In the genomic region with DNA sequence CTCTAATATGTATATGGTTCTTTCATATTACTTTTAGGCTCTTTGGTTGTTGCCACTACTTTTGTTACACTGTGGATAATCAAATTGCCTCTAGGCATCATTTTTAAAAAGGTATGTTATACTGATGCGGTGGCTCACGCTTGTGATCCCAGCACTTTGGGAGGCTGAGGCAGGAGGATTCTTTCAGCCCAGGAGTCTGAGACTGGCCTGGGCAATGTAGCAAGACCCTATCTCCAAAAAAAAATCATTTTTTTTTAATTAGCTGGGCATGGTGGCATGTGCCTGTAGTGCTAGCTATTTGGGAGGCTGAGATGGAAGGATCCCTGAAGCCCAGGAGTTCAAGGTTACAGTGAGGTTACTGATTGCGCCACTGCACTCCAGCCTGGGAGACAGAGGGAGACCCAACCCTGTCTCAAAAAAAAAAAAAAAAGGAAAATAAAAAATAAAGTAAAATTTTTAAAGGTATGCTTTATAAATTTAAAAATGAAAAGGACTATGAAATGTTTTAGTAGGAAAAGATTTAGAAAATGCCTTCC, we compare ENCODE assay signal across 25 cellular contexts. TPM values are rescaled to one million over a fixed set of nuclear protein-coding genes. Genes with fewer than 3 reads are reported as not detected.
"Had no signal": no experiment of that assay in that cellular context is flagged by ENCODE, and none has a peak within 500 bp of the region (broad histone marks: within the 10 kb centered on the region; RNA-seq: fewer than 3 reads in every experiment).

No MANE protein-coding gene starts in this region.

- ATAC-seq: activated CD8-positive, alpha-beta T cell treated with anti-CD3 and anti-CD28 coated beads, Interleukin-2, amount 10 ng/mL, durations not matched to agents 7 days and 5 days; gastroesophageal sphincter; mucosa of descending colon; stimulated activated naive CD8-positive, alpha-beta T cell treated with anti-CD3 and anti-CD28 coated beads, Interleukin-15, Interleukin-2, amounts not matched to agents 100 U/mL and 50 U/mL, for 24 hours; T-cell; upper lobe of right lung had no signal

- H3K27ac Mint-ChIP-seq: activated CD8-positive, alpha-beta T cell treated with anti-CD3 and anti-CD28 coated beads, Interleukin-2, amount 10 ng/mL, durations not matched to agents 7 days and 5 days; activated naive CD8-positive, alpha-beta T cell; activated T-helper 1 cell treated with anti-CD3 and anti-CD28 coated beads, Interleukin-12 subunit alpha, Interleukin-12 subunit beta, Interleukin-2, Interleukin-4 antibody, amounts not matched to agents 30 ng/mL and 10 ng/mL and 1 ng/mL, durations not matched to agents 14 hours and 24 hours and 36 hours; T-cell; T-helper 2 cell treated with Interferon-gamma antibody and Interleukin-4, amounts not matched to agents 5 μg/mL and 100 μg/mL, for 36 hours had no signal

- H3K4me1 Mint-ChIP-seq: T-cell had no signal

- H3K27me3 Mint-ChIP-seq: activated naive CD8-positive, alpha-beta T cell; progenitor cell of endocrine pancreas had no signal

- H3K27ac ChIP-seq: ascending aorta, breast epithelium, epithelial cell of prostate, gastroesophageal sphincter, thyroid gland, upper lobe of right lung, VCaP had no signal

- DNase-seq: activated CD4-positive, alpha-beta T cell treated with anti-CD3 and anti-CD28 coated beads for 1 hour; activated CD4-positive, alpha-beta T cell treated with anti-CD3 and anti-CD28 coated beads, Interleukin-2, amount 50 U/mL, for 1 hour; activated CD8-positive, alpha-beta T cell treated with anti-CD3 and anti-CD28 coated beads, Interleukin-2, amount 10 ng/mL, durations not matched to agents 7 days and 5 days; adrenal gland; cerebellar nuclear complex; cortex of kidney; head of caudate nucleus; islet precursor cell; left cardiac atrium; mucosa of descending colon; stimulated activated CD4-positive, alpha-beta T cell treated with anti-CD3 and anti-CD28 coated beads, Interleukin-4, amount 100 ng/mL, for 24 hours; stimulated activated naive CD8-positive, alpha-beta T cell treated with anti-CD3 and anti-CD28 coated beads, Interleukin-15, Interleukin-2, amounts not matched to agents 100 U/mL and 50 U/mL, for 24 hours; T-cell; thyroid gland; upper lobe of right lung had no signal

- H3K27me3 ChIP-seq: adrenal gland, ascending aorta, breast epithelium, gastroesophageal sphincter, thyroid gland, upper lobe of right lung had no signal

- H3K4me3 ChIP-seq: ascending aorta, breast epithelium, gastroesophageal sphincter, mucosa of descending colon, thyroid gland, upper lobe of right lung had no signal

- H3K4me3 Mint-ChIP-seq: activated CD8-positive, alpha-beta T cell treated with anti-CD3 and anti-CD28 coated beads, Interleukin-2, amount 10 ng/mL, durations not matched to agents 7 days and 5 days; activated naive CD8-positive, alpha-beta T cell; activated T-helper 1 cell treated with anti-CD3 and anti-CD28 coated beads, Interleukin-12 subunit alpha, Interleukin-12 subunit beta, Interleukin-2, Interleukin-4 antibody, amounts not matched to agents 30 ng/mL and 10 ng/mL and 1 ng/mL, durations not matched to agents 14 hours and 24 hours and 36 hours; neural crest cell; T-cell; T-helper 2 cell treated with Interferon-gamma antibody and Interleukin-4, amounts not matched to agents 5 μg/mL and 100 μg/mL, for 36 hours had no signal

- H3K9me3 Mint-ChIP-seq: activated T-helper 1 cell treated with anti-CD3 and anti-CD28 coated beads, Interleukin-12 subunit alpha, Interleukin-12 subunit beta, Interleukin-2, Interleukin-4 antibody, amounts not matched to agents 30 ng/mL and 10 ng/mL and 1 ng/mL, durations not matched to agents 14 hours and 24 hours and 36 hours; neural crest cell; T-cell; T-helper 2 cell treated with Interferon-gamma antibody and Interleukin-4, amounts not matched to agents 5 μg/mL and 100 μg/mL, for 36 hours had no signal

- H3K4me1 ChIP-seq: ascending aorta, breast epithelium, gastroesophageal sphincter, thyroid gland, upper lobe of right lung had no signal

- H3K9me3 ChIP-seq: adrenal gland, ascending aorta, breast epithelium, gastroesophageal sphincter, mucosa of descending colon, thyroid gland, upper lobe of right lung had no signal

- H3K36me3 Mint-ChIP-seq: T-cell had no signal

- H3K36me3 ChIP-seq: adrenal gland, ascending aorta, breast epithelium, thyroid gland, upper lobe of right lung had no signal

RNA-seq across cellular contexts. Expression of gene C1GALT1C1L, which starts 49.5 kb away (rescaled TPM):
- total RNA-seq: activated CD8-positive, alpha-beta T cell treated with anti-CD3 and anti-CD28 coated beads, Interleukin-2, amount 10 ng/mL, durations not matched to agents 7 days and 5 days; activated T-helper 1 cell treated with anti-CD3 and anti-CD28 coated beads, Interleukin-12 subunit alpha, Interleukin-12 subunit beta, Interleukin-2, Interleukin-4 antibody, amounts not matched to agents 30 ng/mL and 10 ng/mL and 1 ng/mL, durations not matched to agents 14 hours and 24 hours and 36 hours; ascending aorta; neural crest cell; T-cell had no signal
